Comparison of ENCODE assay signal across 21 cellular contexts in the genomic region with DNA sequence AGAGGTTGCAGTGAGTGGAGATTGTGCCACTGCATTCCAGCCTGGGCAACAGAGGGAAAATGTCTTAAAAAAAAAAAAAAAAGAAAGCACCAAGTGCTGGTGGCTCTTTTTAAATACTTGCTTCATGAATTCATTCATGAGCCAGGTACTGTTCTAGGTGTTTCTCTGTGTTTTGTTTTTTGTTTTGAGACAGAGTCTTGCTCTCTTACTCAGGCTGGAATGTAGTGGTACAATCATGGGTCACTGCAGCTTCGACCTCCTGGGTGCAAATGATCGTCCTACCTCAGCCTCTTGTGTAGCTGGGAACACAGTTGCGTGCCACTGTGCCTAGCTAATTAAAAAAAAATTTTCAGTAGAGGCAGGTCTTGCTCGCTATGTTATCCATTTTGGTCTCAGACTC. TPM values are rescaled to one million over a fixed set of nuclear protein-coding genes. Genes with fewer than 3 reads are reported as not detected.
"Had no signal": no experiment of that assay in that cellular context is flagged by ENCODE, and none has a peak within 500 bp of the region (broad histone marks: within the 10 kb centered on the region; RNA-seq: fewer than 3 reads in every experiment).

No MANE protein-coding gene starts in this region.

- H3K79me2 ChIP-seq: hepatocyte had no signal

- H3K4me3 ChIP-seq: colonic mucosa, esophagus muscularis mucosa, gastroesophageal sphincter, heart left ventricle, hepatocyte, left lung, lower lobe of right lung had no signal

- H3K27me3 ChIP-seq: colonic mucosa, esophagus muscularis mucosa, gastroesophageal sphincter, hepatocyte had no signal

- H3K4me2 ChIP-seq: hepatocyte had no signal

- DNase-seq: cerebellar nuclear complex; colonic mucosa; cortex of kidney; effector CD8-positive, alpha-beta T cell; effector memory CD8-positive, alpha-beta T cell; endodermal cell; foreskin keratinocyte; heart left ventricle; hypothalamus; immature natural killer cell; left colon; left lung; left ventricle myocardium superior; lower lobe of right lung; mesendoderm; midbrain; naive B cell had no signal

- H3K9me3 ChIP-seq: colonic mucosa, esophagus muscularis mucosa, gastroesophageal sphincter, heart left ventricle, left lung, lower lobe of right lung had no signal

- H3K4me1 ChIP-seq: colonic mucosa, foreskin keratinocyte, left lung, lower lobe of right lung had no signal

- H3K36me3 ChIP-seq: colonic mucosa, esophagus muscularis mucosa, heart left ventricle, left lung, lower lobe of right lung had no signal

- H3K27ac ChIP-seq: colonic mucosa, epithelial cell of prostate, esophagus muscularis mucosa, foreskin keratinocyte, gastroesophageal sphincter, heart left ventricle, hepatocyte, left lung, lower lobe of right lung had no signal

- H2AFZ ChIP-seq: hepatocyte had no signal

- ATAC-seq: effector memory CD8-positive, alpha-beta T cell; foreskin keratinocyte; gastroesophageal sphincter; heart left ventricle; left colon; left lung; left ventricle myocardium superior; lower lobe of right lung had no signal

RNA-seq across cellular contexts. Expression of gene STOX1, which starts 5.3 kb away (rescaled TPM):
- polyA plus RNA-seq: immature natural killer cell had no signal
